8 cellular contexts compared by ENCODE assay signal in the genomic region with DNA sequence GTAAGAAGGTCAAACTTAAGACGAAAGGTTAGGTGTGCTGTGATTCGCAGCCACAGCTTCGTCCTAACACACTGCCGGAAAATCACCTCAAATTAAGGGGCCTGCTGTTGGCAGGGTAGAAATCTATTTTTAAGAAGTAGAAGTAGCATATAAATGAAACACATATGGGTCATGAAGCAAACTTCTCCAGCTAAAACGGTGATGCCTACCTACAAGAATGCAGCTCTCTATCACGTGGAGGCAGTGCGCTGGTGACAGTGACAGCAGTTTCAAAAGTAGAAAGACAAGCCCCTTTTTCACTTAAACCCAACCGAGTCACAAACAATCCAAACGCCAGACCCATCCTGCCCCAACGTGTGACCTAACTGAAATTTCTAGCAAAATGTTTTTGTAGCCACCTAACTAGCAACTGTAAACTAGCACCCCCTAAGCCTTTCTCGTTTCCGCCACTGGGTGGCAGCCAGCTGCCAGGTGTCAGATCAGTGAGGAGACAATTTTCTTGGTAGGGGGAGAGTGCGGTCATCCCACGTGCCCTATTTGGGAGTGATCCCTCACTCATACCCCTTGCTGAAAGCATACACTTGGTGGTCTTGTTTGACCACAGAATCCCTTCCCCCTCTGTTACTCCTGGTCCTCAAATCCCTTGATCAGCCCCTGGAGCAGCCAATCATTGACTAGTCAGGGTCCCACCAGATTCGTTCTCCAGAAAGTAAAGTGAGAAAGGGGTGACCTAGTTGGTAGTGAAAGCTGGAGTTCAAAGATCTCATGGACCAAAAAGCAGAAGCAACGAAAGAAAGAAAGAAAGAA.
A peak's percentile ranks its signal among the peaks of the same experiment; 100 is the strongest.
DNase-seq lines count a peak whose midpoint lies in the region; ATAC-seq, FAIRE-seq and TF ChIP-seq lines count a peak whose summit lies in the region.

No MANE protein-coding gene starts in this region.

- DNase-seq in EL (peak; percentile 69), NCI-H2227 (lab: John Stamatoyannopoulos, UW; ENCODE audit: unreplicated experiment) (peak; percentile 66), endothelial cell of umbilical vein (ENCODE audit: low read depth, low spot score) (peak; percentile 66), mesenchymal stem cell (peak; percentile 70)
- peak; percentile 57 to 66 for DNase-seq in activated CD4-positive, alpha-beta T cell treated with anti-CD3 and anti-CD28 coated beads, Interleukin-2, amount 50 U/mL, for 48 hours
- DNase-seq in stimulated activated CD8-positive, alpha-beta memory T cell treated with anti-CD3 and anti-CD28 coated beads, Interleukin-7, amount 100 ng/mL, for 4 hours (ENCODE audit: low read depth in 2 of 2), result peak; percentile 1 to 9

- H3K9me1 ChIP-seq in endothelial cell of umbilical vein (replicated peaks; ENCODE audit: control insufficient read depth, extremely low read depth, insufficient read depth, low read length), result no peaks in the 10 kb centered on the region

- CTCF ChIA-PET in endothelial cell of umbilical vein (lab: Charles Lee), result interaction anchor here (0.7 to 11.2 kb wide), 30 partner anchors 9 to 631 kb away, joined by 3 to 597 read pairs (median 4); partner anchors contain the start of genes KLF9 and MAMDC2

- 44% methylated on average over 13 of the region's 16 CpGs for WGBS in mesenchymal stem cell

- H3K27ac ChIP-seq in endothelial cell of umbilical vein (ENCODE audit: insufficient read depth, low read depth, low read length) (no peak overlapping the region), mesenchymal stem cell (ENCODE audit: low read length, poor library complexity, severe bottlenecking) (no peak overlapping the region)

- no peak overlapping the region for H2AK5ac ChIP-seq in mesenchymal stem cell (ENCODE audit: low read length, severe bottlenecking)

- FAIRE-seq in endothelial cell of umbilical vein (lab: Jason Lieb, UNC), result peak; percentile 81

- H3K9ac ChIP-seq in endothelial cell of umbilical vein (replicated peaks; ENCODE audit: extremely low read depth, insufficient read depth, low read length) (no peak overlapping the region), mesenchymal stem cell (ENCODE audit: low read length) (peak overlapping the region; percentile 66)

- H3K27me3 ChIP-seq in endothelial cell of umbilical vein (ENCODE audit: control insufficient read depth in 2 of 2, insufficient read depth in 2 of 2, low read length in 2 of 2), result no peaks in the 10 kb centered on the region
- no peaks in the 10 kb centered on the region for H3K27me3 ChIP-seq in mesenchymal stem cell (ENCODE audit: control insufficient read depth in 1 of 2, insufficient read depth in 1 of 2, low read length in 2 of 2)

- intact Hi-C loops in endothelial cell of umbilical vein (cut with micrococcal nuclease), result loop anchor here (1.0 to 10.0 kb wide), 6 partner anchors 25 to 630 kb away; no protein-coding TSS in a partner anchor

- H3K9me3 ChIP-seq in endothelial cell of umbilical vein (replicated peaks; ENCODE audit: control insufficient read depth, insufficient read depth, low read length) (no peaks in the 10 kb centered on the region), mesenchymal stem cell (ENCODE audit: control insufficient read depth, low read length) (no peaks in the 10 kb centered on the region)

- no peak overlapping the region for H3K14ac ChIP-seq in mesenchymal stem cell (ENCODE audit: low read length in 2 of 2)

- H3K79me1 ChIP-seq in mesenchymal stem cell (replicated peaks; ENCODE audit: low read length, poor library complexity, severe bottlenecking), result no peaks in the 10 kb centered on the region

- TF ChIP-seq CTCF in endothelial cell of umbilical vein (IDR thresholded peaks at IDR 0.05; ENCODE audit: extremely low read depth in 1 of 2, insufficient read depth in 1 of 2, low read depth in 1 of 2, low read length in 2 of 2), result peak; percentile 86 to 87

- H3K36me3 ChIP-seq in endothelial cell of umbilical vein (ENCODE audit: control insufficient read depth in 2 of 2, extremely low read depth in 1 of 2, insufficient read depth in 2 of 2, low read length in 2 of 2), result no peaks in the 10 kb centered on the region
- H3K36me3 ChIP-seq in mesenchymal stem cell (ENCODE audit: control insufficient read depth in 1 of 2, insufficient read depth in 2 of 2, low read depth in 1 of 2, low read length in 2 of 2), result no peaks in the 10 kb centered on the region

- no peak for TF ChIP-seq POLR2A in endothelial cell of umbilical vein (IDR thresholded peaks at IDR 0.05; ENCODE audit: low read depth, low read length)

- peaks cover 19% of the 10 kb centered on the region for H3K4me1 ChIP-seq in endothelial cell of umbilical vein (ENCODE audit: control insufficient read depth, extremely low read depth, insufficient read depth, low read length)
- H3K4me1 ChIP-seq in mesenchymal stem cell (ENCODE audit: control insufficient read depth, insufficient read depth, low read depth, low read length), result peaks cover 7% of the 10 kb centered on the region

- H3K4ac ChIP-seq in mesenchymal stem cell (ENCODE audit: low read depth in 1 of 2, low read length in 2 of 2), result no peak overlapping the region

- H3K23ac ChIP-seq in mesenchymal stem cell (ENCODE audit: low read length in 2 of 2), result no peak overlapping the region

- ATAC-seq in HG02759 (IDR thresholded peaks at IDR 0.05; ENCODE audit: unreplicated experiment), result peak; percentile 55
- ATAC-seq in GM19023 (IDR thresholded peaks at IDR 0.05; ENCODE audit: unreplicated experiment), result no peak

- H3K4me3 ChIP-seq in endothelial cell of umbilical vein (replicated peaks in 1 of 3; ENCODE audit: insufficient read depth in 1 of 3, low read depth in 1 of 3, low read length in 3 of 3) (no peak overlapping the region), mesenchymal stem cell (ENCODE audit: insufficient read depth in 1 of 2, low read depth in 1 of 2, low read length in 2 of 2) (no peak overlapping the region)

- H3K79me2 ChIP-seq in endothelial cell of umbilical vein (ENCODE audit: control insufficient read depth, insufficient read depth, low read length), result no peaks in the 10 kb centered on the region

- H4K20me1 ChIP-seq in endothelial cell of umbilical vein (replicated peaks; ENCODE audit: control insufficient read depth, extremely low read depth, insufficient read depth, low read length), result no peaks in the 10 kb centered on the region

- H2AFZ ChIP-seq in endothelial cell of umbilical vein (ENCODE audit: low read depth, low read length) (peak overlapping the region; percentile 20), mesenchymal stem cell (ENCODE audit: low read depth, low read length) (no peak overlapping the region)

- POLR2A ChIA-PET in endothelial cell of umbilical vein (lab: Charles Lee), result no interaction called here

- BruUV-seq in endothelial cell of umbilical vein (replicated peaks; lab: Mats Ljungman, UMichigan), result no TSS peak

- H2BK120ac ChIP-seq in mesenchymal stem cell (ENCODE audit: low read depth, low read length), result no peak overlapping the region

- no peak overlapping the region for H2BK5ac ChIP-seq in mesenchymal stem cell (ENCODE audit: low read depth, low read length, poor library complexity, severe bottlenecking)

- no peak overlapping the region for H2BK15ac ChIP-seq in mesenchymal stem cell (ENCODE audit: low read depth, poor library complexity, severe bottlenecking)

- no peak overlapping the region for H4K8ac ChIP-seq in mesenchymal stem cell (ENCODE audit: low read length)

- no peak overlapping the region for H4K91ac ChIP-seq in mesenchymal stem cell (ENCODE audit: low read length)

- peak overlapping the region in 1 of 2 experiments; percentile 56 for H3K18ac ChIP-seq in mesenchymal stem cell (ENCODE audit: low read depth in 1 of 2, low read length in 2 of 2)

- peak overlapping the region in 1 of 2 experiments; percentile 83 for H2BK12ac ChIP-seq in mesenchymal stem cell (ENCODE audit: low read length in 2 of 2)

- H3K4me2 ChIP-seq in endothelial cell of umbilical vein (ENCODE audit: insufficient read depth, low read length) (no peak overlapping the region), mesenchymal stem cell (ENCODE audit: low read length, poor library complexity, severe bottlenecking) (peak overlapping the region; percentile 55)

- dilution Hi-C loops in endothelial cell of umbilical vein (cut with MboI; ENCODE audit: extremely low pct_ligation_motif_present, low sequenced_read_pairs), result loop anchor here (25.0 kb wide), 1 partner anchor 140 kb away; no protein-coding TSS in a partner anchor

TF ChIP-seq in endothelial cell of umbilical vein, 7 proteins besides CTCF, POLR2A, EP300 and RAD21:
- TF ChIP-seq GATA2 (IDR thresholded peaks at IDR 0.05; ENCODE audit: insufficient read depth, insufficient read length, low read depth, low read length), result peak; percentile 10
- no peak for TF ChIP-seq MYC (IDR thresholded peaks at IDR 0.05; ENCODE audit: low read depth, low read length)

Comparison
In these comparisons a context has a peak if more than half of its experiments do, and no peak if none do; other contexts are left out.
1. DNase-seq: peak in every context shown above with its lines; median percentile 70 in mesenchymal stem cell; 69 in EL; 66 in NCI-H2227; 66 in endothelial cell of umbilical vein; 62 in activated CD4-positive, alpha-beta T cell treated with anti-CD3 and anti-CD28 coated beads, Interleukin-2, amount 50 U/mL, for 48 hours; 5 in stimulated activated CD8-positive, alpha-beta memory T cell treated with anti-CD3 and anti-CD28 coated beads, Interleukin-7, amount 100 ng/mL, for 4 hours.